ENCODE assay signal across 17 cellular contexts in genomic region chr4:151992301-151992700, GRCh38.
DNase-seq lines count a peak whose midpoint lies in the region; ATAC-seq and TF ChIP-seq lines count a peak whose summit lies in the region.
"Had no signal": no experiment of that assay in that cellular context is flagged by ENCODE, and none has a peak within 500 bp of the region (broad histone marks: within the 10 kb centered on the region; RNA-seq: fewer than 3 reads in every experiment).

No MANE protein-coding gene starts in this region.

- DNase-seq in activated naive CD4-positive, alpha-beta T cell treated with anti-CD3 and anti-CD28 coated beads, Interleukin-2, amount 10 ng/mL, durations not matched to agents 7 days and 5 days = no peak
- DNase-seq in activated naive CD4-positive, alpha-beta T cell treated with Interleukin-2 at 50 U/mL for 16 hours = no peak
- DNase-seq in RWPE1 (ENCODE audit: low spot score) (peak; percentile 18), endodermal cell (peak; percentile 60), SKM-1 treated with dmso at 0.1 percent for 144 hours (lab: John Stamatoyannopoulos, UW; ENCODE audit: unreplicated experiment) (no peak), osteoblast (ENCODE audit: insufficient read length, low spot score, missing footprints) (no peak)
- no peak for DNase-seq in stimulated activated naive CD8-positive, alpha-beta T cell treated with anti-CD3 and anti-CD28 coated beads, Interleukin-15, Interleukin-2, amounts not matched to agents 100 U/mL and 50 U/mL, for 24 hours
- DNase-seq in activated T-cell treated with anti-CD3 and anti-CD28 coated beads, Interleukin-2, amount 50 U/mL, for 24 hours = no peak
- DNase-seq: activated CD4-positive, alpha-beta T cell treated with anti-CD3 and anti-CD28 coated beads for 4 hours; activated CD8-positive, alpha-beta memory T cell treated with anti-CD3 and anti-CD28 coated beads, Interleukin-2, amount 10 ng/mL, durations not matched to agents 7 days and 5 days; left lung; NCI-H1048; NCI-H2029 treated with DMSO at 0.1 percent for 48 hours; NCI-H510A treated with DMSO at 0.1 percent for 48 hours; psoas muscle; stimulated activated CD4-positive, alpha-beta T cell treated with anti-CD3 and anti-CD28 coated beads, Interleukin-4, amount 100 ng/mL, for 4 hours had no signal

- no peak overlapping the region for H3K4me3 ChIP-seq in endodermal cell (ENCODE audit: low read length)
- H3K4me3 ChIP-seq in osteoblast (ENCODE audit: insufficient read depth, low read length) = no peak overlapping the region
- H3K4me3 ChIP-seq: cardiac muscle cell, left lung, psoas muscle had no signal

- no peaks in the 10 kb centered on the region for H3K79me2 ChIP-seq in osteoblast (ENCODE audit: insufficient read depth, low read length)

- no peaks in the 10 kb centered on the region for H3K27me3 Mint-ChIP-seq in activated naive CD4-positive, alpha-beta T cell treated with anti-CD3 and anti-CD28 coated beads, Interleukin-2, amount 10 ng/mL, durations not matched to agents 7 days and 5 days
- H3K27me3 Mint-ChIP-seq in endodermal cell (ENCODE audit: insufficient read depth) = peaks cover 57% of the 10 kb centered on the region
- no peaks in the 10 kb centered on the region for H3K27me3 Mint-ChIP-seq in activated T-cell treated with anti-CD3 and anti-CD28 coated beads, Interleukin-2, amount 50 U/mL, for 24 hours
- H3K27me3 Mint-ChIP-seq: activated CD8-positive, alpha-beta memory T cell treated with anti-CD3 and anti-CD28 coated beads, Interleukin-2, amount 10 ng/mL, durations not matched to agents 7 days and 5 days had no signal

- H3K9me3 ChIP-seq in endodermal cell (ENCODE audit: control insufficient read depth, low read length) (no peaks in the 10 kb centered on the region), osteoblast (ENCODE audit: low read depth, low read length) (no peaks in the 10 kb centered on the region)
- H3K9me3 ChIP-seq: left lung, psoas muscle had no signal

- H3K27ac Mint-ChIP-seq in activated naive CD4-positive, alpha-beta T cell treated with anti-CD3 and anti-CD28 coated beads, Interleukin-2, amount 10 ng/mL, durations not matched to agents 7 days and 5 days = peak overlapping the region; percentile 51
- no peak overlapping the region for H3K27ac Mint-ChIP-seq in endodermal cell
- H3K27ac Mint-ChIP-seq in activated T-cell treated with anti-CD3 and anti-CD28 coated beads, Interleukin-2, amount 50 U/mL, for 24 hours = no peak overlapping the region

- peak; percentile 61 for ATAC-seq in stimulated activated naive CD8-positive, alpha-beta T cell treated with anti-CD3 and anti-CD28 coated beads, Interleukin-15, Interleukin-2, amounts not matched to agents 100 U/mL and 50 U/mL, for 24 hours
- ATAC-seq: activated CD8-positive, alpha-beta memory T cell treated with anti-CD3 and anti-CD28 coated beads, Interleukin-2, amount 10 ng/mL, durations not matched to agents 7 days and 5 days; left lung; psoas muscle had no signal

- H3K9ac ChIP-seq in endodermal cell (ENCODE audit: extremely low read depth, low read length, poor library complexity, severe bottlenecking) = no peak overlapping the region

- no peak overlapping the region for H2AFZ ChIP-seq in osteoblast (ENCODE audit: low read length)

- H3K9me3 Mint-ChIP-seq in activated naive CD4-positive, alpha-beta T cell treated with anti-CD3 and anti-CD28 coated beads, Interleukin-2, amount 10 ng/mL, durations not matched to agents 7 days and 5 days = peaks cover 20% of the 10 kb centered on the region
- peaks cover 2% of the 10 kb centered on the region for H3K9me3 Mint-ChIP-seq in endodermal cell
- H3K9me3 Mint-ChIP-seq in activated T-cell treated with anti-CD3 and anti-CD28 coated beads, Interleukin-2, amount 50 U/mL, for 24 hours = no peaks in the 10 kb centered on the region

- CTCF ChIA-PET in activated naive CD4-positive, alpha-beta T cell treated with anti-CD3 and anti-CD28 coated beads, Interleukin-2, amount 10 ng/mL, durations not matched to agents 7 days and 5 days (lab: Charles Lee) = no interaction called here
- CTCF ChIA-PET in RWPE1 (lab: Yijun Ruan, JAX) = no interaction called here

- peaks cover 59% of the 10 kb centered on the region for H3K4me1 Mint-ChIP-seq in activated naive CD4-positive, alpha-beta T cell treated with anti-CD3 and anti-CD28 coated beads, Interleukin-2, amount 10 ng/mL, durations not matched to agents 7 days and 5 days
- H3K4me1 Mint-ChIP-seq in endodermal cell = peaks cover 16% of the 10 kb centered on the region
- peaks cover 62% of the 10 kb centered on the region for H3K4me1 Mint-ChIP-seq in activated T-cell treated with anti-CD3 and anti-CD28 coated beads, Interleukin-2, amount 50 U/mL, for 24 hours (ENCODE audit: low read depth)

- POLR2A ChIA-PET in RWPE1 (lab: Yijun Ruan, JAX; ENCODE audit: low non-redundant PET) = no interaction called here

- H3K4me3 Mint-ChIP-seq in activated naive CD4-positive, alpha-beta T cell treated with anti-CD3 and anti-CD28 coated beads, Interleukin-2, amount 10 ng/mL, durations not matched to agents 7 days and 5 days = no peak overlapping the region
- H3K4me3 Mint-ChIP-seq in endodermal cell = no peak overlapping the region
- no peak overlapping the region for H3K4me3 Mint-ChIP-seq in activated T-cell treated with anti-CD3 and anti-CD28 coated beads, Interleukin-2, amount 50 U/mL, for 24 hours
- H3K4me3 Mint-ChIP-seq: activated CD8-positive, alpha-beta memory T cell treated with anti-CD3 and anti-CD28 coated beads, Interleukin-2, amount 10 ng/mL, durations not matched to agents 7 days and 5 days had no signal

- H3K4me2 ChIP-seq in osteoblast (ENCODE audit: insufficient read depth, low read length) = no peak overlapping the region

- H3K27me3 ChIP-seq in endodermal cell (ENCODE audit: control insufficient read depth, insufficient read depth, low read length, poor library complexity, severe bottlenecking) (peaks cover 18% of the 10 kb centered on the region), osteoblast (ENCODE audit: insufficient read depth, low read length) (no peaks in the 10 kb centered on the region)
- H3K27me3 ChIP-seq: cardiac muscle cell, left lung had no signal

- H3K4me1 ChIP-seq in endodermal cell (ENCODE audit: control insufficient read depth, insufficient read depth, low read length) = peaks cover 4% of the 10 kb centered on the region
- H3K4me1 ChIP-seq in osteoblast (ENCODE audit: insufficient read depth, low read length) = no peaks in the 10 kb centered on the region
- H3K4me1 ChIP-seq: left lung, psoas muscle had no signal

- no peaks in the 10 kb centered on the region for H4K20me1 ChIP-seq in osteoblast (ENCODE audit: insufficient read depth, low read length)

- peaks cover 29% of the 10 kb centered on the region for H3K36me3 Mint-ChIP-seq in activated naive CD4-positive, alpha-beta T cell treated with anti-CD3 and anti-CD28 coated beads, Interleukin-2, amount 10 ng/mL, durations not matched to agents 7 days and 5 days
- no peaks in the 10 kb centered on the region for H3K36me3 Mint-ChIP-seq in endodermal cell (ENCODE audit: low read depth)
- no peaks in the 10 kb centered on the region for H3K36me3 Mint-ChIP-seq in activated T-cell treated with anti-CD3 and anti-CD28 coated beads, Interleukin-2, amount 50 U/mL, for 24 hours (ENCODE audit: low read depth)

- 57 to 90% methylated on average over 1 to 3 of the region's 3 CpGs for WGBS in endodermal cell (ENCODE audit: insufficient coverage in 1 of 2, insufficient read length in 1 of 2), 2 experiments

- no peaks in the 10 kb centered on the region for H3K36me3 ChIP-seq in endodermal cell (ENCODE audit: control insufficient read depth, insufficient read depth, low read length)
- no peaks in the 10 kb centered on the region for H3K36me3 ChIP-seq in osteoblast (ENCODE audit: insufficient read depth, low read length)
- H3K36me3 ChIP-seq: cardiac muscle cell, left lung had no signal

- H3K27ac ChIP-seq in RWPE1 (no peak overlapping the region), endodermal cell (ENCODE audit: low read depth, low read length) (no peak overlapping the region), osteoblast (ENCODE audit: low read depth, low read length) (no peak overlapping the region)
- H3K27ac ChIP-seq: cardiac muscle cell, left lung, psoas muscle had no signal

- TF ChIP-seq CTCF in RWPE1 (conservative IDR thresholded peaks at IDR 0.05; ENCODE audit: low read depth) (no peak), endodermal cell (conservative IDR thresholded peaks at IDR 0.05) (no peak), osteoblast (IDR thresholded peaks at IDR 0.05; ENCODE audit: extremely low read depth, low read depth, low read length) (no peak)

Comparison
In these comparisons a context has a peak if more than half of its experiments do, and no peak if none do; other contexts are left out.
1. DNase-seq: peak in RWPE1 (single experiment) and endodermal cell (single experiment); none in activated naive CD4-positive, alpha-beta T cell treated with anti-CD3 and anti-CD28 coated beads, Interleukin-2, amount 10 ng/mL, durations not matched to agents 7 days and 5 days (single experiment), activated naive CD4-positive, alpha-beta T cell treated with Interleukin-2 at 50 U/mL for 16 hours (single experiment), stimulated activated naive CD8-positive, alpha-beta T cell treated with anti-CD3 and anti-CD28 coated beads, Interleukin-15, Interleukin-2, amounts not matched to agents 100 U/mL and 50 U/mL, for 24 hours (single experiment), SKM-1 treated with dmso at 0.1 percent for 144 hours (single experiment), activated T-cell treated with anti-CD3 and anti-CD28 coated beads, Interleukin-2, amount 50 U/mL, for 24 hours (single experiment) and osteoblast (single experiment).